2 cellular contexts compared by ENCODE assay signal in genomic region chr2:234701841-234702240, GRCh38.
TF ChIP-seq lines count a peak whose summit lies in the region.

No MANE protein-coding gene starts in this region.

TF ChIP-seq in A549, 52 proteins besides CTCF, POLR2A, EP300 and RAD21:
- no peak for TF ChIP-seq FOSB (CRISPR knock-in tag; IDR thresholded peaks at IDR 0.05)
- TF ChIP-seq ELK1 (IDR thresholded peaks at IDR 0.05; ENCODE audit: low read depth, low read length): no peak
- no peak for TF ChIP-seq FOSL2 (IDR thresholded peaks at IDR 0.05)
- TF ChIP-seq FOSL2 (CRISPR knock-in tag; IDR thresholded peaks at IDR 0.05): no peak
- no peak for TF ChIP-seq ZSCAN20 (CRISPR knock-in tag; IDR thresholded peaks at IDR 0.05)
- no peak for TF ChIP-seq KDM5A (IDR thresholded peaks at IDR 0.05)
- no peak for TF ChIP-seq CHD4 (IDR thresholded peaks at IDR 0.05; ENCODE audit: borderline replicate concordance)
- TF ChIP-seq NPAS2 (CRISPR knock-in tag; IDR thresholded peaks at IDR 0.05; ENCODE audit: borderline replicate concordance): no peak
- no peak for TF ChIP-seq EHMT2 (IDR thresholded peaks at IDR 0.05; ENCODE audit: low read depth)
- no peak for TF ChIP-seq HOXB13 (CRISPR knock-in tag; IDR thresholded peaks at IDR 0.05; ENCODE audit: low read depth)
- no peak for TF ChIP-seq CBX8 (IDR thresholded peaks at IDR 0.05)
- TF ChIP-seq HOXB5 (CRISPR knock-in tag; IDR thresholded peaks at IDR 0.05): no peak
- TF ChIP-seq MAFK (IDR thresholded peaks at IDR 0.05; ENCODE audit: partially characterized antibody): no peak
- TF ChIP-seq JUN (IDR thresholded peaks at IDR 0.05): no peak
- TF ChIP-seq POLR2AphosphoS2 (conservative IDR thresholded peaks at IDR 0.05; ENCODE audit: low read length): no peak
- TF ChIP-seq NR3C1 (IDR thresholded peaks at IDR 0.05): no peak
- no peak for TF ChIP-seq USF2 (IDR thresholded peaks at IDR 0.05)
- TF ChIP-seq MAZ (IDR thresholded peaks at IDR 0.05; ENCODE audit: borderline replicate concordance, low read depth, low read length): no peak
- no peak for TF ChIP-seq CBX2 (IDR thresholded peaks at IDR 0.05; ENCODE audit: borderline replicate concordance, low read depth)

TF ChIP-seq in H1, 55 proteins besides CTCF, POLR2A, EP300 and RAD21:
- TF ChIP-seq TCF12 (IDR thresholded peaks at IDR 0.05; ENCODE audit: low read depth, low read length) (no peak), SP1 (IDR thresholded peaks at IDR 0.05; ENCODE audit: low read depth, low read length) (no peak), NRF1 (IDR thresholded peaks at IDR 0.05; ENCODE audit: low read depth, low read length) (no peak), POU5F1 (IDR thresholded peaks at IDR 0.05; ENCODE audit: low read depth, low read length) (no peak)
